In genomic region chr13:44989071-44989889, GRCh38 we compare ENCODE assay signal across 8 cellular contexts. TPM values are rescaled to one million over a fixed set of nuclear protein-coding genes. Genes with fewer than 3 reads are reported as not detected.
DNase-seq lines count a peak whose midpoint lies in the region; ATAC-seq and TF ChIP-seq lines count a peak whose summit lies in the region.

TSS of gene GPALPP1 (plus strand) at chr13:44989538. CDS start at chr13:44989655, 117 bp downstream.
TSS of gene NUFIP1 (minus strand) at chr13:44989471. CDS start at chr13:44989436, 35 bp downstream.

- H3K36me3 ChIP-seq in BLaER1 treated with 17β-estradiol and CSF1 and Interleukin-3, amounts not matched to agents 10 nM and 100 nM = peaks cover 9 to 51% (median 26%) of the 10 kb centered on the region in 11 experiments; a peak in 21 of 22 replicates
- H3K36me3 ChIP-seq in left lung = peaks cover 0 to 14% of the 10 kb centered on the region in 2 donors

- peak within 1 kb of the TSS; percentile 83 to 96 (median 92) for H3K9ac ChIP-seq in BLaER1 treated with 17β-estradiol and CSF1 and Interleukin-3, amounts not matched to agents 10 nM and 100 nM

- peak within 1 kb of the TSS; percentile 84 to 99 (median 92) for H3K4me3 ChIP-seq in BLaER1 treated with 17β-estradiol and CSF1 and Interleukin-3, amounts not matched to agents 10 nM and 100 nM
- peak within 1 kb of the TSS; percentile 70 to 84 for H3K4me3 ChIP-seq in left lung

- H3K4me2 ChIP-seq in BLaER1 treated with 17β-estradiol and CSF1 and Interleukin-3, amounts not matched to agents 10 nM and 100 nM = peak within 1 kb of the TSS; percentile 85 to 99 (median 95)

- ATAC-seq in GM19324 (IDR thresholded peaks at IDR 0.05; ENCODE audit: low FRiP score, unreplicated experiment) (peak; percentile 97), HG03460 (IDR thresholded peaks at IDR 0.05; ENCODE audit: unreplicated experiment) (peak; percentile 98), left lung (peak; percentile 98)

- TF ChIP-seq CTCF in left lung (IDR thresholded peaks at IDR 0.05) = no peak

- H3K9me3 ChIP-seq in BLaER1 treated with 17β-estradiol and CSF1 and Interleukin-3, amounts not matched to agents 10 nM and 100 nM (replicated peaks in 1 of 11) = no peaks in the 10 kb centered on the region
- H3K9me3 ChIP-seq in left lung = no peaks in the 10 kb centered on the region

- H3K4me1 ChIP-seq in BLaER1 treated with 17β-estradiol and CSF1 and Interleukin-3, amounts not matched to agents 10 nM and 100 nM = peaks cover 31 to 48% (median 36%) of the 10 kb centered on the region in 10 experiments
- peaks cover 19 to 46% of the 10 kb centered on the region in 2 donors for H3K4me1 ChIP-seq in left lung

- intact Hi-C loops in left lung (cut with DNase I) = no loop called here

- no peaks in the 10 kb centered on the region for H3K27me3 ChIP-seq in BLaER1 treated with 17β-estradiol and CSF1 and Interleukin-3, amounts not matched to agents 10 nM and 100 nM
- H3K27me3 ChIP-seq in left lung = no peaks in the 10 kb centered on the region

- peak within 1 kb of the TSS; percentile 76 to 92 (median 87) for H3K27ac ChIP-seq in BLaER1 treated with 17β-estradiol and CSF1 and Interleukin-3, amounts not matched to agents 10 nM and 100 nM
- H3K27ac ChIP-seq in left lung = peak within 1 kb of the TSS; percentile 71 to 80

- H4K20me1 ChIP-seq in BLaER1 treated with 17β-estradiol and CSF1 and Interleukin-3, amounts not matched to agents 10 nM and 100 nM = peaks cover 0 to 71% (median 14%) of the 10 kb centered on the region in 11 experiments; a peak in 14 of 22 replicates

- DNase-seq in NCI-H526 treated with DMSO at 0.1 percent for 48 hours (lab: John Stamatoyannopoulos, UW) (peak; percentile 96), dermis blood vessel endothelial cell (peak; percentile 97), left lung (peak; percentile 93)
- peak; percentile 93 for DNase-seq in activated CD4-positive, alpha-beta T cell treated with anti-CD3 and anti-CD28 coated beads, Interleukin-2, amount 50 U/mL, for 1 hour
- peak; percentile 88 for DNase-seq in stimulated activated CD4-positive, alpha-beta T cell treated with anti-CD3 and anti-CD28 coated beads, Interleukin-2, amount 100 ng/mL, for 4 hours (ENCODE audit: low read depth)

RNA-seq across cellular contexts. Expression of gene GPALPP1, which starts in this region (rescaled TPM):
- total RNA-seq in dermis blood vessel endothelial cell (28.4 and 29.5 TPM in 2 replicates), left lung (10 to 100 TPM; 16.3 to 20.8 TPM)

RNA-seq across cellular contexts. Expression of gene NUFIP1, which starts in this region (rescaled TPM):
- 2.4 and 2.8 TPM in 2 replicates for total RNA-seq in dermis blood vessel endothelial cell
- total RNA-seq in left lung = 1 to 10 TPM; 3.2 to 4.1 TPM

Comparison
In these comparisons a context has a peak if more than half of its experiments do, and no peak if none do; other contexts are left out.
1. Peak in every context shown above with its lines: DNase-seq, ATAC-seq, H3K4me3 ChIP-seq and H3K27ac ChIP-seq.